ENCODE assay signal across 24 cellular contexts in the genomic region with DNA sequence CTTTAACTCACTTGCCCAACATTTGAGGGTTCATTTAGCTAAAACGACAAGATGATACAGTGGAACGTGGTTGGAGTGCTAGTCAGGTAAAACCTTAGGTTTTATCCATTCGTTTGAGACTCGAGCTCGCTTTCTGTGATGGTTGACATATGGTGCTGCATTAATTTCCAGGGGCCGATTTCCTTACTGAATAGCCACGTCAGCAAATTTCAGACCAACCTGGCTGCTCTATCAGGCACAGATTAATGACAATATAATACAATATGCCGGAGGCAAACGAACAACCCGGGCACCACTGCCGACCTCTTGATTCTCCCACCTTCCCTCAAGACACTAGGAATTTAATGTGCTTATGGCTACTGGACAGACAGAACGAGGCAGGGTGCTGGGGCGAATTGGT.
"Had no signal": no experiment of that assay in that cellular context is flagged by ENCODE, and none has a peak within 500 bp of the region (broad histone marks: within the 10 kb centered on the region; RNA-seq: fewer than 3 reads in every experiment).

No MANE protein-coding gene starts in this region.

- H3K27ac ChIP-seq: HL-60, KMS-11 had no signal

- H3K4me1 Mint-ChIP-seq: T-helper 17 cell had no signal

- H3K4me3 Mint-ChIP-seq: T-helper 17 cell; T-helper 2 cell treated with Interferon-gamma antibody and Interleukin-4, amounts not matched to agents 5 μg/mL and 100 μg/mL, for 36 hours had no signal

- H3K9me3 ChIP-seq: SK-N-SH had no signal

- H3K9me3 Mint-ChIP-seq: T-helper 2 cell treated with Interferon-gamma antibody and Interleukin-4, amounts not matched to agents 5 μg/mL and 100 μg/mL, for 36 hours had no signal

- ATAC-seq: T-helper 17 cell had no signal

- H3K27ac Mint-ChIP-seq: T-helper 17 cell; T-helper 2 cell treated with Interferon-gamma antibody and Interleukin-4, amounts not matched to agents 5 μg/mL and 100 μg/mL, for 36 hours had no signal

- H3K4me2 ChIP-seq: KMS-11, SK-N-SH had no signal

- H3K9ac ChIP-seq: KMS-11, SK-N-SH had no signal

- DNase-seq: Kasumi-1, MM.1S, MV-4-11, NCI-H1048, NCI-H1105, NCI-H1417, NCI-H1436 treated with DMSO at 0.1 percent for 48 hours, NCI-H1694, NCI-H187 treated with DMSO at 0.1 percent for 48 hours, NCI-H2029 treated with DMSO at 0.1 percent for 48 hours, NCI-H226, NCI-H446, NCI-H510A, NCI-H524 treated with DMSO at 0.1 percent for 48 hours, NCI-H774, SHP77, SK-N-SH, T-helper 1 cell, T-helper 17 cell had no signal

- H3K27me3 Mint-ChIP-seq: T-helper 17 cell had no signal

- FAIRE-seq: HTR-8/SVneo, RCC 7860 had no signal
